Comparison of ENCODE assay signal across 1 cellular context in the genomic region with DNA sequence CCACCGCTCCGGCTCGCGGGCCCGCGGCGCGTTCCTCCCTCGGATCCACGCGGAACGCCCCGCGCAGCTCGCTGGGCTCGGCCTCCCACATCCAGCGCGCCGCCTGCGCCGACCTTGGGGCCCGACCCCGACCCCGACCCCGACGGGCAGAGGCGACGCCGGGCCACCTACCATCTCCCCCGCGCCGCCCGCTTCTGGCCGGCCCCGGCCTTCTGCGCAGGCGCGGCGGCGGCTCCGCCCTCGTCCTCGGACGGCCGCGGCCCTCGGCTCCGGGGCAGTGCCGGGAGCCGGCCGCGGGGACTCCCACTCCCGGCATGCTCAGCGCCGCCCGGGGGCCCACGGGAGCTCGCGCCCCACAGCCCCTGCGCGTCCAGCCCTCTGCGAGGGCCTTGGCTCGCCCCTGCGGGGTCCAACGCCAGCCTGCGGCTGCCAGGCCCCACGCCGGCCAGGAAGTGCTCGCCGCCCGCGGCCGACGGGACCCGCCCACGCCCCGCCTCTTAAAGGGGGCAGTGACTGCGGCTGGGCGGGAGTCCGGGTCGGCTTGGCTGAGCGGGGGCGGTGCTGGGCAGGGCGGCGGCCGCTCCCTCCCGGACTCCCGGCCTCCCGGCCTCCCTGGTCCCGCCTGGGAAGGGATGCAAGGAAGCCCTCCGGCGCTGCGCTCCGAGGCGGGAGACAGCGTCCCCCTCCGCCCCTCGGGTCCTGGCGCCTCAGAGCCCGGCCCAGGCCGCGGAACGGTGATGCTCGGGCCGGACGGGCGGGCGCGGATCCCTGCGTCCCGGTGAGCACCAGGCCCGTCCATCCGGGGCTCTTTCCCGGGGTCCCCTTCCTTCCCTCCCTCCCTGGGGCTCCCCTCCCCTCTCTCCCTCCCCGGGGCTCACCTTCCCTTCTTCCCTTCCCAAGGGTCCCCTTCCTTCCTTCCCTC.
TF ChIP-seq lines count a peak whose summit lies in the region.

A gene (minus strand): TSS at position 216 of the 922 bp plus-strand sequence. CDS start 42 bp downstream, at position 174.

TF ChIP-seq in HepG2, 621 proteins besides CTCF, POLR2A, EP300 and RAD21 (continued from another document):
- TF ChIP-seq, protein P1, sequence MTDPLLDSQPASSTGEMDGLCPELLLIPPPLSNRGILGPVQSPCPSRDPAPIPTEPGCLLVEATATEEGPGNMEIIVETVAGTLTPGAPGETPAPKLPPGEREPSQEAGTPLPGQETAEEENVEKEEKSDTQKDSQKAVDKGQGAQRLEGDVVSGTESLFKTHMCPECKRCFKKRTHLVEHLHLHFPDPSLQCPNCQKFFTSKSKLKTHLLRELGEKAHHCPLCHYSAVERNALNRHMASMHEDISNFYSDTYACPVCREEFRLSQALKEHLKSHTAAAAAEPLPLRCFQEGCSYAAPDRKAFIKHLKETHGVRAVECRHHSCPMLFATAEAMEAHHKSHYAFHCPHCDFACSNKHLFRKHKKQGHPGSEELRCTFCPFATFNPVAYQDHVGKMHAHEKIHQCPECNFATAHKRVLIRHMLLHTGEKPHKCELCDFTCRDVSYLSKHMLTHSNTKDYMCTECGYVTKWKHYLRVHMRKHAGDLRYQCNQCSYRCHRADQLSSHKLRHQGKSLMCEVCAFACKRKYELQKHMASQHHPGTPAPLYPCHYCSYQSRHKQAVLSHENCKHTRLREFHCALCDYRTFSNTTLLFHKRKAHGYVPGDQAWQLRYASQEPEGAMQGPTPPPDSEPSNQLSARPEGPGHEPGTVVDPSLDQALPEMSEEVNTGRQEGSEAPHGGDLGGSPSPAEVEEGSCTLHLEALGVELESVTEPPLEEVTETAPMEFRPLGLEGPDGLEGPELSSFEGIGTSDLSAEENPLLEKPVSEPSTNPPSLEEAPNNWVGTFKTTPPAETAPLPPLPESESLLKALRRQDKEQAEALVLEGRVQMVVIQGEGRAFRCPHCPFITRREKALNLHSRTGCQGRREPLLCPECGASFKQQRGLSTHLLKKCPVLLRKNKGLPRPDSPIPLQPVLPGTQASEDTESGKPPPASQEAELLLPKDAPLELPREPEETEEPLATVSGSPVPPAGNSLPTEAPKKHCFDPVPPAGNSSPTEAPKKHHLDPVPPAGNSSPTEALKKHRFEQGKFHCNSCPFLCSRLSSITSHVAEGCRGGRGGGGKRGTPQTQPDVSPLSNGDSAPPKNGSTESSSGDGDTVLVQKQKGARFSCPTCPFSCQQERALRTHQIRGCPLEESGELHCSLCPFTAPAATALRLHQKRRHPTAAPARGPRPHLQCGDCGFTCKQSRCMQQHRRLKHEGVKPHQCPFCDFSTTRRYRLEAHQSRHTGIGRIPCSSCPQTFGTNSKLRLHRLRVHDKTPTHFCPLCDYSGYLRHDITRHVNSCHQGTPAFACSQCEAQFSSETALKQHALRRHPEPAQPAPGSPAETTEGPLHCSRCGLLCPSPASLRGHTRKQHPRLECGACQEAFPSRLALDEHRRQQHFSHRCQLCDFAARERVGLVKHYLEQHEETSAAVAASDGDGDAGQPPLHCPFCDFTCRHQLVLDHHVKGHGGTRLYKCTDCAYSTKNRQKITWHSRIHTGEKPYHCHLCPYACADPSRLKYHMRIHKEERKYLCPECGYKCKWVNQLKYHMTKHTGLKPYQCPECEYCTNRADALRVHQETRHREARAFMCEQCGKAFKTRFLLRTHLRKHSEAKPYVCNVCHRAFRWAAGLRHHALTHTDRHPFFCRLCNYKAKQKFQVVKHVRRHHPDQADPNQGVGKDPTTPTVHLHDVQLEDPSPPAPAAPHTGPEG (CRISPR knock-in tag; IDR thresholded peaks at IDR 0.05), result peak; percentile 79; the same call in 1 of the 2 replicates
- TF ChIP-seq ZNF850 (CRISPR knock-in tag; conservative IDR thresholded peaks at IDR 0.05) (no peak), ZFAT (CRISPR knock-in tag; conservative IDR thresholded peaks at IDR 0.05) (no peak), ZNF550 (CRISPR knock-in tag; IDR thresholded peaks at IDR 0.05; ENCODE audit: borderline replicate concordance) (no peak), ZNF792 (CRISPR knock-in tag; IDR thresholded peaks at IDR 0.05) (peak; percentile 30; the same call in 1 of the 2 replicates)
TF ChIP-seq in HepG2: peak in this region for 176.
